10 cellular contexts compared by ENCODE assay signal in genomic region chr2:29559608-29560007, GRCh38.
"Had no signal": no experiment of that assay in that cellular context is flagged by ENCODE, and none has a peak within 500 bp of the region (broad histone marks: within the 10 kb centered on the region; RNA-seq: fewer than 3 reads in every experiment).

No MANE protein-coding gene starts in this region.

- FAIRE-seq: H1, H54 had no signal

- H3K36me3 ChIP-seq: HAP-1 had no signal

- ATAC-seq: GM23338, HCT116 had no signal

- H3K4me2 ChIP-seq: GM23338 had no signal

- H3K27ac ChIP-seq: GM23248 had no signal

- H3K9me3 ChIP-seq: HAP-1 had no signal

- H3K27ac Mint-ChIP-seq: GM23338, HFFc6 had no signal

- H3K4me3 ChIP-seq: GM23248, GM23338, HAP-1 had no signal

- H3K4me1 ChIP-seq: HAP-1 had no signal

- H3K9ac ChIP-seq: GM23248 had no signal

- H3K9me3 Mint-ChIP-seq: GM23338, HFFc6 had no signal

- H2AFZ ChIP-seq: GM23248, GM23338 had no signal

- DNase-seq: GM23248, GOT3, H7, HCEC 1CT, HFFc6 had no signal

- H3K4me3 Mint-ChIP-seq: GM23338, HFFc6 had no signal
